ENCODE assay signal across 1 cellular context in the genomic region with DNA sequence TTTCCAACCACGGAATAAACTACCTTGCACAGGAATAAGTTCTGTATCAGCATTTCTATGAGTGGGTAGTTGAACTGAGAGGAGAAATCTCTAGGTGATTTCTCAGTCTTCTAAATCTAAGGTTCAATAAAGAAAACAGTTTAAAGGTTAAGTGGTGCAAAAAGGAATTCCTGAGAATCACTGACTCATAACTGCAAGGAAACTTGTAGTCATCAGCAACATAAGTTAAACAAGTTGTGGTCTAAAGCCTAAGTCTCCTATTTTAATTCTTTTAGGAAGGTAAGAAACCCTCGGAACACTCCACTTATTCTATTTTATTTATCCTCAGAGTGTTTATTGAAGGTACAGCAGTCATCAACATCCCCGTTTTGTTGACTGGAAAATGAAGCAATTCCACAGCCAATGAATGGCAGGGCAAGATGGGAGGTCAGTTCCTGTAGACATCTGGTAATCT.
TF ChIP-seq lines count a peak whose summit lies in the region.

No MANE protein-coding gene starts in this region.

TF ChIP-seq in SK-N-SH treated with all-trans-retinoic acid at 6 μM for 48 hours, 23 proteins besides CTCF, POLR2A, EP300 and RAD21 (continued from another document):
- TF ChIP-seq, protein P1, sequence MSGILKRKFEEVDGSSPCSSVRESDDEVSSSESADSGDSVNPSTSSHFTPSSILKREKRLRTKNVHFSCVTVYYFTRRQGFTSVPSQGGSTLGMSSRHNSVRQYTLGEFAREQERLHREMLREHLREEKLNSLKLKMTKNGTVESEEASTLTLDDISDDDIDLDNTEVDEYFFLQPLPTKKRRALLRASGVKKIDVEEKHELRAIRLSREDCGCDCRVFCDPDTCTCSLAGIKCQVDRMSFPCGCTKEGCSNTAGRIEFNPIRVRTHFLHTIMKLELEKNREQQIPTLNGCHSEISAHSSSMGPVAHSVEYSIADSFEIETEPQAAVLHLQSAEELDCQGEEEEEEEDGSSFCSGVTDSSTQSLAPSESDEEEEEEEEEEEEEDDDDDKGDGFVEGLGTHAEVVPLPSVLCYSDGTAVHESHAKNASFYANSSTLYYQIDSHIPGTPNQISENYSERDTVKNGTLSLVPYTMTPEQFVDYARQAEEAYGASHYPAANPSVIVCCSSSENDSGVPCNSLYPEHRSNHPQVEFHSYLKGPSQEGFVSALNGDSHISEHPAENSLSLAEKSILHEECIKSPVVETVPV (CRISPR knock-in tag; IDR thresholded peaks at IDR 0.05): no peak
- no peak for TF ChIP-seq ZC3H10 (CRISPR knock-in tag; IDR thresholded peaks at IDR 0.05)
- TF ChIP-seq, protein P2, sequence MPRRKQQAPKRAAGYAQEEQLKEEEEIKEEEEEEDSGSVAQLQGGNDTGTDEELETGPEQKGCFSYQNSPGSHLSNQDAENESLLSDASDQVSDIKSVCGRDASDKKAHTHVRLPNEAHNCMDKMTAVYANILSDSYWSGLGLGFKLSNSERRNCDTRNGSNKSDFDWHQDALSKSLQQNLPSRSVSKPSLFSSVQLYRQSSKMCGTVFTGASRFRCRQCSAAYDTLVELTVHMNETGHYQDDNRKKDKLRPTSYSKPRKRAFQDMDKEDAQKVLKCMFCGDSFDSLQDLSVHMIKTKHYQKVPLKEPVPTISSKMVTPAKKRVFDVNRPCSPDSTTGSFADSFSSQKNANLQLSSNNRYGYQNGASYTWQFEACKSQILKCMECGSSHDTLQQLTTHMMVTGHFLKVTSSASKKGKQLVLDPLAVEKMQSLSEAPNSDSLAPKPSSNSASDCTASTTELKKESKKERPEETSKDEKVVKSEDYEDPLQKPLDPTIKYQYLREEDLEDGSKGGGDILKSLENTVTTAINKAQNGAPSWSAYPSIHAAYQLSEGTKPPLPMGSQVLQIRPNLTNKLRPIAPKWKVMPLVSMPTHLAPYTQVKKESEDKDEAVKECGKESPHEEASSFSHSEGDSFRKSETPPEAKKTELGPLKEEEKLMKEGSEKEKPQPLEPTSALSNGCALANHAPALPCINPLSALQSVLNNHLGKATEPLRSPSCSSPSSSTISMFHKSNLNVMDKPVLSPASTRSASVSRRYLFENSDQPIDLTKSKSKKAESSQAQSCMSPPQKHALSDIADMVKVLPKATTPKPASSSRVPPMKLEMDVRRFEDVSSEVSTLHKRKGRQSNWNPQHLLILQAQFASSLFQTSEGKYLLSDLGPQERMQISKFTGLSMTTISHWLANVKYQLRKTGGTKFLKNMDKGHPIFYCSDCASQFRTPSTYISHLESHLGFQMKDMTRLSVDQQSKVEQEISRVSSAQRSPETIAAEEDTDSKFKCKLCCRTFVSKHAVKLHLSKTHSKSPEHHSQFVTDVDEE (CRISPR knock-in tag; IDR thresholded peaks at IDR 0.05): no peak
- no peak for TF ChIP-seq ZNF8 (CRISPR knock-in tag; IDR thresholded peaks at IDR 0.05)
- TF ChIP-seq BACH2 (CRISPR knock-in tag; IDR thresholded peaks at IDR 0.05; ENCODE audit: borderline replicate concordance): no peak
